8 cellular contexts compared by ENCODE assay signal in the genomic region with DNA sequence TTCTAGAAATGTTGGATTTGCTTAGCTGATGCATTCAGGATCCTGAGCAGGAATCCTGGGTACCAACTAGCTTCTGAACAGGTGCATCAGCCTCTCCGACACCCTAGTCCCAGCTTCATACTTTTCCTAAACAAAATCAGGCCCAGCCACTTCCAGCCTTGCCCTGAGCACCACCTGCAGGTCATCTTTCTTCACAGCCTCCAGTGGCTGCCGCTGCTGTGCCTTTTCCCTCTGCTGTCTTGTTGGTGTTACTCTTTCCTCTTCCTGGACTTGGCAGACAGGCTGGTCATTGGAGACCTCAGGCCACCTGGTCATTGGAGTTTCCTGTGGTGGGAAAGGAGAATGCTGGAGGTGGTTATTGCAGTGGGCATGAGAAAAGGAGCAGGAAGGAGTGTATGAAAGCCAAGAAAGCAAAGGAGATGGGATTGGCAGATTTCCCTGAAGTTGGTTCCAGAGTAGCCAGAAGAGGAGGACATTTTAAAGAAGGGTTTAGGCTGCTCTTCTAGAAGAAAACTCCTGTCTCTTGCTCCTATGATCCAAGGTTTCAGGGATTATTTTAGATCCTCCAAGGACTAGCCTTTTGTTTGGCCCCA. TPM values are rescaled to one million over a fixed set of nuclear protein-coding genes. Genes with fewer than 3 reads are reported as not detected.
DNase-seq lines count a peak whose midpoint lies in the region; ATAC-seq, FAIRE-seq and TF ChIP-seq lines count a peak whose summit lies in the region.

No MANE protein-coding gene starts in this region.

- peak; percentile 81 for ATAC-seq in HepG2

- DNase-seq in stimulated activated CD4-positive, alpha-beta T cell treated with anti-CD3 and anti-CD28 coated beads, Interleukin-15, amount 100 ng/mL, for 24 hours, result peak; percentile 19
- DNase-seq in stimulated activated CD4-positive, alpha-beta T cell treated with anti-CD3 and anti-CD28 coated beads, Interleukin-4, amount 100 ng/mL, for 24 hours, result no peak
- DNase-seq in NCI-H226, result peak; percentile 36
- DNase-seq in breast epithelium (ENCODE audit: low spot score in 2 of 2), result peak; percentile 29 to 56
- DNase-seq in HepG2 (ENCODE audit: low spot score), result peak; percentile 41
- no peak for DNase-seq in T-helper 2 cell treated with Interferon-gamma antibody and Interleukin-4, amounts not matched to agents 5 μg/mL and 100 μg/mL, for 36 hours (ENCODE audit: low spot score)
- no peak for DNase-seq in cortex of kidney (lab: John Stamatoyannopoulos, UW)
- no peak for DNase-seq in NOMO-1 treated with dmso at 0.1 percent for 144 hours (lab: John Stamatoyannopoulos, UW; ENCODE audit: unreplicated experiment)

- H3K4me1 ChIP-seq in breast epithelium (no peaks in the 10 kb centered on the region), HepG2 (ENCODE audit: insufficient read depth, low read length) (no peaks in the 10 kb centered on the region)

- FAIRE-seq in HepG2 (lab: Jason Lieb, UNC), result peak; percentile 37

- no peaks in the 10 kb centered on the region for H3K4me1 Mint-ChIP-seq in T-helper 2 cell treated with Interferon-gamma antibody and Interleukin-4, amounts not matched to agents 5 μg/mL and 100 μg/mL, for 36 hours (ENCODE audit: low read depth)

- BruUV-seq in HepG2 (replicated peaks; lab: Mats Ljungman, UMichigan), result no TSS peak

- TF ChIP-seq RAD21 in HepG2 (CRISPR knock-in tag; IDR thresholded peaks at IDR 0.05), result peak; percentile 62

- H3K4me2 ChIP-seq in HepG2 (ENCODE audit: low read depth, low read length), result no peak overlapping the region

- intact Hi-C loops in breast epithelium (cut with DNase I; ENCODE audit: low total_unique reads), result loop anchor here (10.0 kb wide), 1 partner anchor 123 kb away; a partner anchor contains a TSS
- intact Hi-C loops in HepG2 (cut with micrococcal nuclease; ENCODE audit: unreplicated experiment), result loop anchor here (1.0 kb wide), 1 partner anchor 116 kb away; no protein-coding TSS in a partner anchor

- POLR2A ChIA-PET in HepG2 (lab: Yijun Ruan, JAX), result no interaction called here

- no peak overlapping the region for H3K27ac Mint-ChIP-seq in T-helper 2 cell treated with Interferon-gamma antibody and Interleukin-4, amounts not matched to agents 5 μg/mL and 100 μg/mL, for 36 hours

- TF ChIP-seq CTCF in breast epithelium (IDR thresholded peaks at IDR 0.05) (peak in 2 of 3 donors; percentile 50 to 57), HepG2 (CRISPR knock-in tag; IDR thresholded peaks at IDR 0.05) (peak; percentile 71)

- H3K36me3 ChIP-seq in breast epithelium, result no peaks in the 10 kb centered on the region
- peaks cover 14 to 54% of the 10 kb centered on the region in 2 experiments for H3K36me3 ChIP-seq in HepG2 (replicated peaks in 1 of 2; ENCODE audit: control insufficient read depth in 1 of 2, insufficient read depth in 2 of 2, low read length in 2 of 2)

- H3K9ac ChIP-seq in HepG2 (ENCODE audit: insufficient read depth, low read depth, low read length), result no peak overlapping the region

- CTCF ChIA-PET in HepG2 (lab: Yijun Ruan, JAX; ENCODE audit: low intra/inter-chr PET ratio, low total read pairs), result interaction anchor here (1.2 to 2.2 kb wide), 2 partner anchors 117 to 178 kb away, joined by 6 to 29 read pairs; no protein-coding TSS in a partner anchor

- no peaks in the 10 kb centered on the region for H3K27me3 ChIP-seq in breast epithelium
- no peaks in the 10 kb centered on the region for H3K27me3 ChIP-seq in HepG2 (ENCODE audit: control insufficient read depth in 1 of 2, insufficient read depth in 2 of 2, low read length in 2 of 2)

- H3K79me2 ChIP-seq in HepG2 (ENCODE audit: insufficient read depth, low read length), result no peaks in the 10 kb centered on the region

- TF ChIP-seq POLR2A in breast epithelium (IDR thresholded peaks at IDR 0.05) (no peak), HepG2 (IDR thresholded peaks at IDR 0.05; ENCODE audit: insufficient read depth in 1 of 2, low read depth in 2 of 2, low read length in 2 of 2) (no peak)

- H3K4me3 ChIP-seq in breast epithelium (no peak overlapping the region), HepG2 (replicated peaks in 1 of 3; ENCODE audit: insufficient read depth in 1 of 3, low read depth in 2 of 3, low read length in 3 of 3) (no peak overlapping the region)

- H3K9me3 Mint-ChIP-seq in T-helper 2 cell treated with Interferon-gamma antibody and Interleukin-4, amounts not matched to agents 5 μg/mL and 100 μg/mL, for 36 hours, result no peaks in the 10 kb centered on the region

- no peak overlapping the region for H3K4me3 Mint-ChIP-seq in T-helper 2 cell treated with Interferon-gamma antibody and Interleukin-4, amounts not matched to agents 5 μg/mL and 100 μg/mL, for 36 hours

- H3K36me3 Mint-ChIP-seq in T-helper 2 cell treated with Interferon-gamma antibody and Interleukin-4, amounts not matched to agents 5 μg/mL and 100 μg/mL, for 36 hours (ENCODE audit: low read depth), result peaks cover 22% of the 10 kb centered on the region

- no peaks in the 10 kb centered on the region for H3K27me3 Mint-ChIP-seq in T-helper 2 cell treated with Interferon-gamma antibody and Interleukin-4, amounts not matched to agents 5 μg/mL and 100 μg/mL, for 36 hours (ENCODE audit: low read depth)

- H3K9me3 ChIP-seq in breast epithelium (no peaks in the 10 kb centered on the region), HepG2 (ENCODE audit: low read length) (no peaks in the 10 kb centered on the region)

- H3K27ac ChIP-seq in breast epithelium, result no peak overlapping the region
- no peak overlapping the region for H3K27ac ChIP-seq in HepG2 (ENCODE audit: extremely low read length, insufficient read depth, low read length)

- H4K20me1 ChIP-seq in HepG2 (ENCODE audit: insufficient read depth, low read length), result 0 out of 2 replicates have a peak, but pooled peaks cover 4% of the 10 kb centered on the region

- TF ChIP-seq EP300 in HepG2 (IDR thresholded peaks at IDR 0.05; ENCODE audit: low read depth in 2 of 2, low read length in 2 of 2) (no peak), HepG2 (CRISPR knock-in tag; IDR thresholded peaks at IDR 0.05; ENCODE audit: borderline replicate concordance) (no peak)

- WGBS in HepG2 (ENCODE audit: low lambda C conversion rate), result 90% methylated on average over 2 of the region's 2 CpGs

- no peak overlapping the region for H2AFZ ChIP-seq in HepG2 (ENCODE audit: low read length)

- in situ Hi-C loops in HepG2 (cut with HindIII; ENCODE audit: extremely low pct_ligation_motif_present, low pct_unique_long_range_greater_than_20kb), result no loop called here

TF ChIP-seq in HepG2, 621 proteins besides CTCF, POLR2A, EP300 and RAD21 (continues in another document):
- no peak for TF ChIP-seq TAF1 (CRISPR knock-in tag; IDR thresholded peaks at IDR 0.05)
- no peak for TF ChIP-seq ZFP36L1 (CRISPR knock-in tag; IDR thresholded peaks at IDR 0.05)
- no peak for TF ChIP-seq ZNF441 (CRISPR knock-in tag; IDR thresholded peaks at IDR 0.05; ENCODE audit: borderline replicate concordance)
- no peak for TF ChIP-seq ZNF674 (CRISPR knock-in tag; IDR thresholded peaks at IDR 0.05; ENCODE audit: low read depth)
- TF ChIP-seq MED13 (CRISPR knock-in tag; IDR thresholded peaks at IDR 0.05), result no peak
- TF ChIP-seq, protein P1, sequence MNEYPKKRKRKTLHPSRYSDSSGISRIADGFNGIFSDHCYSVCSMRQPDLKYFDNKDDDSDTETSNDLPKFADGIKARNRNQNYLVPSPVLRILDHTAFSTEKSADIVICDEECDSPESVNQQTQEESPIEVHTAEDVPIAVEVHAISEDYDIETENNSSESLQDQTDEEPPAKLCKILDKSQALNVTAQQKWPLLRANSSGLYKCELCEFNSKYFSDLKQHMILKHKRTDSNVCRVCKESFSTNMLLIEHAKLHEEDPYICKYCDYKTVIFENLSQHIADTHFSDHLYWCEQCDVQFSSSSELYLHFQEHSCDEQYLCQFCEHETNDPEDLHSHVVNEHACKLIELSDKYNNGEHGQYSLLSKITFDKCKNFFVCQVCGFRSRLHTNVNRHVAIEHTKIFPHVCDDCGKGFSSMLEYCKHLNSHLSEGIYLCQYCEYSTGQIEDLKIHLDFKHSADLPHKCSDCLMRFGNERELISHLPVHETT (CRISPR knock-in tag; conservative IDR thresholded peaks at IDR 0.05), result no peak
- no peak for TF ChIP-seq ZNF556 (CRISPR knock-in tag; IDR thresholded peaks at IDR 0.05; ENCODE audit: borderline replicate concordance)
- TF ChIP-seq SMYD3 (CRISPR knock-in tag; IDR thresholded peaks at IDR 0.05), result no peak
- no peak for TF ChIP-seq ZMYM4 (CRISPR knock-in tag; IDR thresholded peaks at IDR 0.05)
- no peak for TF ChIP-seq REXO4 (CRISPR knock-in tag; IDR thresholded peaks at IDR 0.05; ENCODE audit: borderline replicate concordance)
- TF ChIP-seq SSRP1 (CRISPR knock-in tag; IDR thresholded peaks at IDR 0.05), result no peak
- TF ChIP-seq ZNF235 (CRISPR knock-in tag; IDR thresholded peaks at IDR 0.05; ENCODE audit: borderline replicate concordance), result no peak
- TF ChIP-seq ESRRA (CRISPR knock-in tag; IDR thresholded peaks at IDR 0.05; ENCODE audit: low read depth), result no peak

RNA-seq across cellular contexts. Expression of a gene that starts 48.2 kb away (rescaled TPM):
- 10 to 100 TPM; 11.0 to 21.0 (median 18.9) TPM for total RNA-seq in breast epithelium
- total RNA-seq in HepG2 (2016; rRNA removed; fragmentation: Illumina TruSeq; extraction: Trizol), result 7.7 and 8.2 TPM in 2 replicates
- 2.2 and 3.1 TPM in 2 replicates for total RNA-seq in HepG2 (2016; cell fraction: cytosol; rRNA removed; fragmentation: Illumina TruSeq; extraction: Trizol; ENCODE audit: low read depth)
- 6.6 and 8.7 TPM in 2 replicates for total RNA-seq in HepG2 (2016; cell fraction: insoluble cytoplasmic fraction; rRNA removed; fragmentation: Illumina TruSeq; extraction: Trizol)
- total RNA-seq in HepG2 (2016; cell fraction: membrane; rRNA removed; fragmentation: Illumina TruSeq; extraction: Trizol), result 4.0 and 5.5 TPM in 2 replicates
- total RNA-seq in HepG2 (2016; cell fraction: nucleus; rRNA removed; fragmentation: Illumina TruSeq; extraction: Trizol), result 7.7 and 7.8 TPM in 2 replicates
- polyA plus RNA-seq in HepG2 (2011; rRNA removed), result 12.5 and 15.5 TPM in 2 replicates
- 8.4 and 11.7 TPM in 2 replicates for polyA plus RNA-seq in HepG2 (2011; cell fraction: cytosol; rRNA removed)
- polyA plus RNA-seq in HepG2 (2011; cell fraction: nucleus; rRNA removed), result 56.1 and 62.0 TPM in 2 replicates
- polyA plus RNA-seq in HepG2 (2012), result 8.9 and 9.6 TPM in 2 replicates
- 1.4 and 1.6 TPM in 2 replicates for polyA plus RNA-seq in HepG2 (2016; cell fraction: cytosol; fragmentation: Illumina TruSeq; extraction: Trizol; ENCODE audit: low read depth)
- 6.6 and 9.1 TPM in 2 replicates for polyA plus RNA-seq in HepG2 (2016; cell fraction: insoluble cytoplasmic fraction; fragmentation: Illumina TruSeq; extraction: Trizol; ENCODE audit: low read depth)
- polyA plus RNA-seq in HepG2 (2016; cell fraction: membrane; fragmentation: Illumina TruSeq; extraction: Trizol; ENCODE audit: low read depth), result 2.4 and 2.8 TPM in 2 replicates
- 20.9 and 25.8 TPM in 2 replicates for polyA plus RNA-seq in HepG2 (2016; cell fraction: nucleus; fragmentation: Illumina TruSeq; extraction: Trizol; ENCODE audit: insufficient read depth, low read depth)
- 14.9 and 16.9 TPM in 2 replicates for polyA minus RNA-seq in HepG2 (2011; rRNA and poly(A)+ RNA removed; ENCODE audit: low replicate concordance)
- 10.5 and 12.6 TPM in 2 replicates for polyA minus RNA-seq in HepG2 (2011; cell fraction: cytosol; rRNA and poly(A)+ RNA removed)
- 9.5 and 12.2 TPM in 2 replicates for polyA minus RNA-seq in HepG2 (2011; cell fraction: nucleus; rRNA and poly(A)+ RNA removed)

Comparison
In these comparisons a context has a peak if more than half of its experiments do, and no peak if none do; other contexts are left out.
1. DNase-seq: peak in stimulated activated CD4-positive, alpha-beta T cell treated with anti-CD3 and anti-CD28 coated beads, Interleukin-15, amount 100 ng/mL, for 24 hours (single experiment), NCI-H226 (single experiment), breast epithelium (2 of 2) and HepG2 (single experiment); none in stimulated activated CD4-positive, alpha-beta T cell treated with anti-CD3 and anti-CD28 coated beads, Interleukin-4, amount 100 ng/mL, for 24 hours (single experiment), T-helper 2 cell treated with Interferon-gamma antibody and Interleukin-4, amounts not matched to agents 5 μg/mL and 100 μg/mL, for 36 hours (single experiment), cortex of kidney (single experiment) and NOMO-1 treated with dmso at 0.1 percent for 144 hours (single experiment).